ENCODE assay signal across 8 cellular contexts in genomic region chr7:66628361-66629221, GRCh38.
DNase-seq lines count a peak whose midpoint lies in the region; ATAC-seq lines count a peak whose summit lies in the region.

Gene KCTD7, plus strand, starts transcription at chr7:66628881. Its CDS starts 184 bp downstream, at chr7:66629065.

- H3K27ac ChIP-seq in SK-N-MC = no peak within 1 kb of the TSS

- H3K4me3 ChIP-seq in GM08714 (ENCODE audit: low read length) (peak within 1 kb of the TSS; percentile 95), SK-N-MC (peak within 1 kb of the TSS; percentile 92)

- DNase-seq in NCI-H1048 (lab: John Stamatoyannopoulos, UW) (peak; percentile 84), SK-N-MC (ENCODE audit: low read depth, low spot score) (peak; percentile 30), germinal center (ENCODE audit: low spot score) (peak; percentile 99), nucleus accumbens (lab: John Stamatoyannopoulos, UW) (peak; percentile 75 to 99 (median 98)), superior temporal gyrus (ENCODE audit: extremely low spot score) (peak; percentile 97)
- DNase-seq in activated naive CD4-positive, alpha-beta T cell treated with anti-CD3 and anti-CD28 coated beads, Interleukin-2, amount 50 U/mL, for 16 hours = peak; percentile 94

- ATAC-seq in HG02588 (IDR thresholded peaks at IDR 0.05; ENCODE audit: unreplicated experiment) = peak; percentile 91

- H3K9me3 ChIP-seq in SK-N-MC (ENCODE audit: low read depth, low read length) = no peaks in the 10 kb centered on the region

- H3K36me3 ChIP-seq in SK-N-MC (ENCODE audit: insufficient read depth, low read length) = no peaks in the 10 kb centered on the region; the same call in 1 of the 2 replicates

- peak within 1 kb of the TSS; percentile 76 for H3K9ac ChIP-seq in SK-N-MC (ENCODE audit: insufficient read length)

Comparison
In these comparisons a context has a peak if more than half of its experiments do, and no peak if none do; other contexts are left out.
1. DNase-seq: peak in every context shown above with its lines; median percentile 99 in germinal center; 98 in nucleus accumbens; 97 in superior temporal gyrus; 94 in activated naive CD4-positive, alpha-beta T cell treated with anti-CD3 and anti-CD28 coated beads, Interleukin-2, amount 50 U/mL, for 16 hours; 84 in NCI-H1048; 30 in SK-N-MC.